In the genomic region with DNA sequence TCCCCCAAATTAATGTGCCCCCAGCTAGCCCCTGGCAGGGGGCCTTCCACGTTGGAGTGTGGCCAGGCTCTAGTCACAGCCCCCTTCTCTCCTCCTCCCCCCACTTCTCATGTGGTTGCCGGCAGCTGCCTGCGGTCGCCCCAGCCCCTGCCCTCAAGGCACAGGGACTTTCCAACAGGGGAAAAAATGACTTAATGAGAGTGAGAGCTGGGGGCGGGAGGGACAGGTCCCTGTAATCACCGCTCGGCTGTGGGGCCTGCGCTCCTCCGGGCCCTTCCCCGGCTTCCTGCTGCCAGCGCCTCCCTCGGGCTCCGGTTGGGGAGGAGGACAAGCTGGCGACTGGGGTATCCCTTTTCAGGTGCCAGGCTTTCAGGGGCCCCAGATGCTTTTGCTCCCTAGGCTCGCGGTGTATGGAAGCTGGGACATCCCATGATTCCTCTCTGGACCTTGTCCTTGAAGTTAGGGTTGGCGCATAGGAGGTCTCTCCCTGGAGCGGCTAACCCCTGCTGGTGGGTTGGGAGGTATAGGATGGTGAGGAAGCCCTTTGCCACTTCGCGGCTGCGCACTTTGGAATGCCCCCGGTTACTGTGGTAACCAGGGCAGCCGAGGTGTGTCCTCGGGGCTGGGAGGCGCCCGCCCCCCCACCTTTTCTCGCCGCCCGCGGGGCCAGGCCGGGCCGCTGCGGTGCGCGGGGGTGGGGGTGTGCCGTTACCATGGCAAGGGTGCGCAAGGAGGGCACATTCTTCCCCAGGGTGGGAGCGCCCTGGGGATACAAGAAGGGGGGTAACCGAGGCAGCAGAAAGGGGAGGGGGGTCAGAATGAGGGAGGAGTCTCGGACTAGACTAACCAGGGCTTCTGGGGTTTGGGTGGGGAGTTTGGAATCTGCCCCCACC, we compare ENCODE assay signal across 1 cellular context.
A peak's percentile ranks its signal among the peaks of the same experiment; 100 is the strongest.
TF ChIP-seq lines count a peak whose summit lies in the region.

No MANE protein-coding gene starts in this region.

TF ChIP-seq in GM12878, 131 proteins besides CTCF, POLR2A, EP300 and RAD21 (continued from another document and continues in another):
- peak; percentile 46 for TF ChIP-seq CUX1 (IDR thresholded peaks at IDR 0.05; ENCODE audit: insufficient replicate concordance, low read depth, low read length)
- no peak for TF ChIP-seq RFX5 (IDR thresholded peaks at IDR 0.05; ENCODE audit: low read depth, low read length)
- TF ChIP-seq ZNF384 (IDR thresholded peaks at IDR 0.05; ENCODE audit: borderline replicate concordance, low read depth, low read length), result peak; percentile 10; the same call in 1 of the 2 replicates
- no peak for TF ChIP-seq NFIC (IDR thresholded peaks at IDR 0.05; ENCODE audit: low read depth, low read length)
- TF ChIP-seq KAT2A (conservative IDR thresholded peaks at IDR 0.05; ENCODE audit: control insufficient read depth, low read depth, low read length), result no peak
- TF ChIP-seq NRF1 (conservative IDR thresholded peaks at IDR 0.05; ENCODE audit: low read depth, low read length), result 0 out of 2 replicates have a peak, but pooled peaks have one; percentile 17
- peak; percentile 81 for TF ChIP-seq POLR2AphosphoS5 (IDR thresholded peaks at IDR 0.05; ENCODE audit: low read length)
- 0 out of 2 replicates have a peak, but pooled peaks have one; percentile 26 for TF ChIP-seq YY1 (IDR thresholded peaks at IDR 0.05; ENCODE audit: low read depth, low read length)
- no peak for TF ChIP-seq YBX1 (IDR thresholded peaks at IDR 0.05)
- peak; percentile 73 for TF ChIP-seq BMI1 (IDR thresholded peaks at IDR 0.05; ENCODE audit: borderline replicate concordance)
- TF ChIP-seq JUND (IDR thresholded peaks at IDR 0.05; ENCODE audit: low read depth, low read length), result 0 out of 2 replicates have a peak, but pooled peaks have one; percentile 7
- TF ChIP-seq SMAD1 (IDR thresholded peaks at IDR 0.05; ENCODE audit: low read depth, partially characterized antibody), result peak; percentile 82
- no peak for TF ChIP-seq HDGF (IDR thresholded peaks at IDR 0.05)
- TF ChIP-seq POU2F2 (IDR thresholded peaks at IDR 0.05; ENCODE audit: borderline replicate concordance, low read depth, low read length), result peak; percentile 95
- peak; percentile 83 for TF ChIP-seq MEF2A (IDR thresholded peaks at IDR 0.05; ENCODE audit: insufficient read depth, low read depth, low read length)
- TF ChIP-seq PAX8 (IDR thresholded peaks at IDR 0.05), result no peak
- TF ChIP-seq MTA2 (IDR thresholded peaks at IDR 0.05; ENCODE audit: low read depth), result peak; percentile 98
- 0 out of 2 replicates have a peak, but pooled peaks have one; percentile 43 for TF ChIP-seq BCLAF1 (IDR thresholded peaks at IDR 0.05)
- TF ChIP-seq, protein P1, sequence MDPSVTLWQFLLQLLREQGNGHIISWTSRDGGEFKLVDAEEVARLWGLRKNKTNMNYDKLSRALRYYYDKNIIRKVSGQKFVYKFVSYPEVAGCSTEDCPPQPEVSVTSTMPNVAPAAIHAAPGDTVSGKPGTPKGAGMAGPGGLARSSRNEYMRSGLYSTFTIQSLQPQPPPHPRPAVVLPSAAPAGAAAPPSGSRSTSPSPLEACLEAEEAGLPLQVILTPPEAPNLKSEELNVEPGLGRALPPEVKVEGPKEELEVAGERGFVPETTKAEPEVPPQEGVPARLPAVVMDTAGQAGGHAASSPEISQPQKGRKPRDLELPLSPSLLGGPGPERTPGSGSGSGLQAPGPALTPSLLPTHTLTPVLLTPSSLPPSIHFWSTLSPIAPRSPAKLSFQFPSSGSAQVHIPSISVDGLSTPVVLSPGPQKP (IDR thresholded peaks at IDR 0.05; ENCODE audit: low read depth, low read length), result no peak
- no peak for TF ChIP-seq ZNF274 (IDR thresholded peaks at IDR 0.05; ENCODE audit: insufficient read depth, insufficient read length)
- TF ChIP-seq, protein P2, sequence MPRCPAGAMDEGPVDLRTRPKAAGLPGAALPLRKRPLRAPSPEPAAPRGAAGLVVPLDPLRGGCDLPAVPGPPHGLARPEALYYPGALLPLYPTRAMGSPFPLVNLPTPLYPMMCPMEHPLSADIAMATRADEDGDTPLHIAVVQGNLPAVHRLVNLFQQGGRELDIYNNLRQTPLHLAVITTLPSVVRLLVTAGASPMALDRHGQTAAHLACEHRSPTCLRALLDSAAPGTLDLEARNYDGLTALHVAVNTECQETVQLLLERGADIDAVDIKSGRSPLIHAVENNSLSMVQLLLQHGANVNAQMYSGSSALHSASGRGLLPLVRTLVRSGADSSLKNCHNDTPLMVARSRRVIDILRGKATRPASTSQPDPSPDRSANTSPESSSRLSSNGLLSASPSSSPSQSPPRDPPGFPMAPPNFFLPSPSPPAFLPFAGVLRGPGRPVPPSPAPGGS (IDR thresholded peaks at IDR 0.05; ENCODE audit: borderline replicate concordance, insufficient read depth, low read depth, low read length, poor library complexity, severe bottlenecking), result peak; percentile 96
- TF ChIP-seq SUZ12 (IDR thresholded peaks at IDR 0.05; ENCODE audit: unreplicated experiment), result no peak
- TF ChIP-seq SMAD5 (IDR thresholded peaks at IDR 0.05; ENCODE audit: low read depth), result peak; percentile 56; the same call in 1 of the 2 replicates
- TF ChIP-seq RUNX3 (IDR thresholded peaks at IDR 0.05; ENCODE audit: low read length), result no peak
- no peak for TF ChIP-seq CBX5 (IDR thresholded peaks at IDR 0.05; ENCODE audit: low read depth)
- peak; percentile 79 for TF ChIP-seq TBL1XR1 (IDR thresholded peaks at IDR 0.05; ENCODE audit: low read depth, low read length)
- peak; percentile 95 for TF ChIP-seq BACH1 (IDR thresholded peaks at IDR 0.05; ENCODE audit: borderline replicate concordance)
- no peak for TF ChIP-seq USF2 (IDR thresholded peaks at IDR 0.05; ENCODE audit: borderline replicate concordance, low read depth, low read length)
- no peak for TF ChIP-seq PML (IDR thresholded peaks at IDR 0.05; ENCODE audit: low read length)
- TF ChIP-seq CREB1 (IDR thresholded peaks at IDR 0.05; ENCODE audit: low read depth), result no peak
- TF ChIP-seq TCF12 (IDR thresholded peaks at IDR 0.05; ENCODE audit: low read depth, low read length), result peak; percentile 100
- TF ChIP-seq ATF2 (IDR thresholded peaks at IDR 0.05; ENCODE audit: low read length), result no peak
- TF ChIP-seq ZNF687 (IDR thresholded peaks at IDR 0.05), result peak; percentile 87; the same call in 1 of the 2 replicates
- peak; percentile 97 for TF ChIP-seq TCF7 (IDR thresholded peaks at IDR 0.05; ENCODE audit: borderline replicate concordance)
- TF ChIP-seq SIN3A (IDR thresholded peaks at IDR 0.05; ENCODE audit: low read depth, low read length), result peak; percentile 62
- TF ChIP-seq TARDBP (IDR thresholded peaks at IDR 0.05; ENCODE audit: borderline replicate concordance), result peak; percentile 88
- TF ChIP-seq EED (IDR thresholded peaks at IDR 0.05; ENCODE audit: low read depth), result peak; percentile 98
- 0 out of 2 replicates have a peak, but pooled peaks have one; percentile 58 for TF ChIP-seq ESRRA (IDR thresholded peaks at IDR 0.05; ENCODE audit: low read length)
- peak; percentile 15; the same call in 1 of the 2 replicates for TF ChIP-seq MYB (IDR thresholded peaks at IDR 0.05; ENCODE audit: borderline replicate concordance, low read depth, low read length)
- no peak for TF ChIP-seq WRNIP1 (IDR thresholded peaks at IDR 0.05; ENCODE audit: borderline replicate concordance, low read depth, low read length)
- peak; percentile 96 to 98 for TF ChIP-seq IKZF2 (IDR thresholded peaks at IDR 0.05)
